In the genomic region with DNA sequence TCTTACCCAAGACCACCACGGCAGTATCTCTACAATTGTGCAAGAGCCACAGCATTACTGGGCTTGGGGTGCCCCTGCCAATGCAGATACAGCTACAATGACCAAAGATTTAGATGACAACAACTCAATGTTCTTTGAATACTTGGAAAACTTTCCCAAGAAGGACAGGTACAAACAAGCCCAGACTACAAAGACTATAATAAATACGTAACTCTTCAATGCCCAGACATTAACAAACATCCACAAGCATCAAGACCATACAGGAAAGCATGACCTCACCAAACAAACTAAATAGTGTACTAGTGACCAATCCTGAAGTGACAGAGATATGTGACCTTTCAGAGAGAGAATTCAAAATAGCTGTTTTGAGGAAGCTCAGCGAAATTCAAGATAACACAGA, we compare ENCODE assay signal across 25 cellular contexts.
DNase-seq lines count a peak whose midpoint lies in the region; ATAC-seq, FAIRE-seq and TF ChIP-seq lines count a peak whose summit lies in the region.
"Had no signal": no experiment of that assay in that cellular context is flagged by ENCODE, and none has a peak within 500 bp of the region (broad histone marks: within the 10 kb centered on the region; RNA-seq: fewer than 3 reads in every experiment).

No MANE protein-coding gene starts in this region.

- no peak for DNase-seq in A549 (ENCODE audit: low read depth in 1 of 2, low spot score in 1 of 2)
- DNase-seq in HTR-8/SVneo (ENCODE audit: insufficient read length, low spot score) = no peak
- no peak for DNase-seq in endothelial cell (ENCODE audit: low spot score)
- peak; percentile 40 for DNase-seq in keratinocyte (ENCODE audit: low read depth, low spot score)
- no peak for DNase-seq in NCI-H2196 treated with DMSO at 0.1 percent for 48 hours (lab: John Stamatoyannopoulos, UW; ENCODE audit: unreplicated experiment)
- DNase-seq: Calu3, DMS79 treated with DMSO at 0.1 percent for 48 hours, GF-D8, Kasumi-1, MV-4-11, NCI-H1105, NCI-H1436 treated with DMSO at 0.1 percent for 48 hours, NCI-H187 treated with DMSO at 0.1 percent for 48 hours, NCI-H2171 treated with DMSO at 0.1 percent for 48 hours, NCI-H446, NCI-H524 treated with DMSO at 0.1 percent for 48 hours, NCI-H774, SJCRH30 had no signal

- H3K4me1 ChIP-seq in A549 (peaks cover 23% of the 10 kb centered on the region), keratinocyte (ENCODE audit: control insufficient read depth, extremely low read depth, insufficient read depth, low read length) (peaks cover 20% of the 10 kb centered on the region)
- H3K4me1 ChIP-seq: SJCRH30 had no signal

- POLR2A ChIA-PET in A549 (lab: Yijun Ruan, JAX) = no interaction called here

- FAIRE-seq in A549 (lab: Jason Lieb, UNC) (no peak), HTR-8/SVneo (lab: Jason Lieb, UNC) (peak; percentile 23), keratinocyte (lab: Jason Lieb, UNC) (no peak)
- FAIRE-seq: GM12891, K562, RCC 7860 had no signal

- H3K9me1 ChIP-seq in keratinocyte (ENCODE audit: control insufficient read depth, extremely low read depth, insufficient read depth, low read length) = no peaks in the 10 kb centered on the region

- H3K36me3 ChIP-seq in keratinocyte (ENCODE audit: control insufficient read depth in 2 of 2, extremely low read depth in 1 of 2, insufficient read depth in 2 of 2, low read length in 2 of 2) = no peaks in the 10 kb centered on the region
- H3K36me3 ChIP-seq: SJCRH30 had no signal

- TF ChIP-seq EP300 in A549 (IDR thresholded peaks at IDR 0.05) = no peak

- H3K9ac ChIP-seq in keratinocyte (ENCODE audit: control insufficient read depth, extremely low read depth, insufficient read depth, low read length) = no peak overlapping the region

- H3K27ac Mint-ChIP-seq in endothelial cell (ENCODE audit: unreplicated experiment) = peak overlapping the region; percentile 2

- peak overlapping the region; percentile 62 for H3K4me3 Mint-ChIP-seq in endothelial cell (ENCODE audit: unreplicated experiment)

- H3K9me3 ChIP-seq in A549 (no peaks in the 10 kb centered on the region), keratinocyte (ENCODE audit: control insufficient read depth, low read depth, low read length) (no peaks in the 10 kb centered on the region)
- H3K9me3 ChIP-seq: SJCRH30 had no signal

- CTCF ChIA-PET in A549 (lab: Yijun Ruan, JAX) = interaction anchor here (1.4 kb wide), 1 partner anchor 219 kb away, joined by 4 read pairs; no protein-coding TSS in a partner anchor

- peaks cover 15% of the 10 kb centered on the region for H3K4me1 Mint-ChIP-seq in endothelial cell (ENCODE audit: unreplicated experiment)

- H3K27ac ChIP-seq in A549 (peak overlapping the region; percentile 87 to 88; a peak in 5 of 6 replicates), keratinocyte (ENCODE audit: control insufficient read depth, insufficient read depth, low read length) (peak overlapping the region; percentile 45)
- H3K27ac ChIP-seq: SJCRH30 had no signal

- H3K4me3 ChIP-seq in A549 = no peak overlapping the region
- no peak overlapping the region for H3K4me3 ChIP-seq in keratinocyte (ENCODE audit: control insufficient read depth in 2 of 3, extremely low read depth in 1 of 3, insufficient read depth in 2 of 3, low read depth in 1 of 3, low read length in 3 of 3)
- H3K4me3 ChIP-seq: K562, SJCRH30 had no signal

- peaks cover 3% of the 10 kb centered on the region for H3K27me3 Mint-ChIP-seq in endothelial cell (ENCODE audit: unreplicated experiment)

- H3K36me3 Mint-ChIP-seq in endothelial cell (ENCODE audit: low read depth, unreplicated experiment) = peaks cover 11% of the 10 kb centered on the region

- peak overlapping the region; percentile 69; the same call in 1 of the 3 replicates for H3K4me2 ChIP-seq in A549
- peak overlapping the region; percentile 52 for H3K4me2 ChIP-seq in keratinocyte (ENCODE audit: control insufficient read depth, extremely low read depth, insufficient read depth, low read depth, low read length)

- H2AFZ ChIP-seq in keratinocyte (ENCODE audit: control insufficient read depth, low read length) = no peak overlapping the region

- dilution Hi-C loops in keratinocyte (cut with MboI; ENCODE audit: extremely low pct_ligation_motif_present, low sequenced_read_pairs) = no loop called here

- TF ChIP-seq POLR2A in A549 (IDR thresholded peaks at IDR 0.05; ENCODE audit: low read length) = no peak

- TF ChIP-seq CTCF in A549 (IDR thresholded peaks at IDR 0.05) (no peak), endothelial cell (IDR thresholded peaks at IDR 0.05; ENCODE audit: unreplicated experiment) (no peak), keratinocyte (optimal IDR thresholded peaks at IDR 0.05 in 1 of 3, IDR thresholded peaks at IDR 0.05 in 1 of 3, conservative IDR thresholded peaks at IDR 0.05 in 1 of 3; ENCODE audit: extremely low read depth in 1 of 3, insufficient read depth in 2 of 3, low read length in 3 of 3) (no peak)

- TF ChIP-seq RAD21 in A549 (conservative IDR thresholded peaks at IDR 0.05 in 1 of 2, IDR thresholded peaks at IDR 0.05 in 1 of 2) = no peak

- ATAC-seq in A549 (no peak), GM21390 (IDR thresholded peaks at IDR 0.05; ENCODE audit: unreplicated experiment) (no peak), HG02840 (IDR thresholded peaks at IDR 0.05; ENCODE audit: low FRiP score, unreplicated experiment) (no peak)
- ATAC-seq: HCT116, K562, Right ventricle myocardium inferior had no signal

- WGBS in A549 (ENCODE audit: missing lambda C conversion rate) = 93% methylated on average over 3 of the region's 3 CpGs

- no peaks in the 10 kb centered on the region for H3K9me3 Mint-ChIP-seq in endothelial cell (ENCODE audit: unreplicated experiment)

- H3K79me2 ChIP-seq in keratinocyte (ENCODE audit: control insufficient read depth, insufficient read depth, low read length) = no peaks in the 10 kb centered on the region

- no peaks in the 10 kb centered on the region for H3K27me3 ChIP-seq in keratinocyte (ENCODE audit: control insufficient read depth, extremely low read depth, insufficient read depth, low read length)
- H3K27me3 ChIP-seq: SJCRH30 had no signal

- no peaks in the 10 kb centered on the region for H4K20me1 ChIP-seq in keratinocyte (ENCODE audit: control insufficient read depth, extremely low read depth, insufficient read depth, low read length)

TF ChIP-seq in A549, 52 proteins besides CTCF, POLR2A, EP300 and RAD21:
- TF ChIP-seq CBX8 (IDR thresholded peaks at IDR 0.05) (no peak), POLR2AphosphoS2 (conservative IDR thresholded peaks at IDR 0.05; ENCODE audit: low read length) (no peak), TP53 (CRISPR knock-in tag; IDR thresholded peaks at IDR 0.05) (no peak), ZC3H11A (IDR thresholded peaks at IDR 0.05) (no peak), NFE2L2 (conservative IDR thresholded peaks at IDR 0.05; ENCODE audit: low read length) (no peak), CEBPB (IDR thresholded peaks at IDR 0.05) (no peak)
- TF ChIP-seq, protein P1, sequence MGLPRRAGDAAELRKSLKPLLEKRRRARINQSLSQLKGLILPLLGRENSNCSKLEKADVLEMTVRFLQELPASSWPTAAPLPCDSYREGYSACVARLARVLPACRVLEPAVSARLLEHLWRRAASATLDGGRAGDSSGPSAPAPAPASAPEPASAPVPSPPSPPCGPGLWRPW (IDR thresholded peaks at IDR 0.05) = no peak
- TF ChIP-seq, protein P2, sequence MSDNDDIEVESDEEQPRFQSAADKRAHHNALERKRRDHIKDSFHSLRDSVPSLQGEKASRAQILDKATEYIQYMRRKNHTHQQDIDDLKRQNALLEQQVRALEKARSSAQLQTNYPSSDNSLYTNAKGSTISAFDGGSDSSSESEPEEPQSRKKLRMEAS (IDR thresholded peaks at IDR 0.05) = no peak
- TF ChIP-seq, protein P3, sequence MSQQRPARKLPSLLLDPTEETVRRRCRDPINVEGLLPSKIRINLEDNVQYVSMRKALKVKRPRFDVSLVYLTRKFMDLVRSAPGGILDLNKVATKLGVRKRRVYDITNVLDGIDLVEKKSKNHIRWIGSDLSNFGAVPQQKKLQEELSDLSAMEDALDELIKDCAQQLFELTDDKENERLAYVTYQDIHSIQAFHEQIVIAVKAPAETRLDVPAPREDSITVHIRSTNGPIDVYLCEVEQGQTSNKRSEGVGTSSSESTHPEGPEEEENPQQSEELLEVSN (IDR thresholded peaks at IDR 0.05; ENCODE audit: borderline replicate concordance, low read depth) = no peak
- TF ChIP-seq, protein P4, sequence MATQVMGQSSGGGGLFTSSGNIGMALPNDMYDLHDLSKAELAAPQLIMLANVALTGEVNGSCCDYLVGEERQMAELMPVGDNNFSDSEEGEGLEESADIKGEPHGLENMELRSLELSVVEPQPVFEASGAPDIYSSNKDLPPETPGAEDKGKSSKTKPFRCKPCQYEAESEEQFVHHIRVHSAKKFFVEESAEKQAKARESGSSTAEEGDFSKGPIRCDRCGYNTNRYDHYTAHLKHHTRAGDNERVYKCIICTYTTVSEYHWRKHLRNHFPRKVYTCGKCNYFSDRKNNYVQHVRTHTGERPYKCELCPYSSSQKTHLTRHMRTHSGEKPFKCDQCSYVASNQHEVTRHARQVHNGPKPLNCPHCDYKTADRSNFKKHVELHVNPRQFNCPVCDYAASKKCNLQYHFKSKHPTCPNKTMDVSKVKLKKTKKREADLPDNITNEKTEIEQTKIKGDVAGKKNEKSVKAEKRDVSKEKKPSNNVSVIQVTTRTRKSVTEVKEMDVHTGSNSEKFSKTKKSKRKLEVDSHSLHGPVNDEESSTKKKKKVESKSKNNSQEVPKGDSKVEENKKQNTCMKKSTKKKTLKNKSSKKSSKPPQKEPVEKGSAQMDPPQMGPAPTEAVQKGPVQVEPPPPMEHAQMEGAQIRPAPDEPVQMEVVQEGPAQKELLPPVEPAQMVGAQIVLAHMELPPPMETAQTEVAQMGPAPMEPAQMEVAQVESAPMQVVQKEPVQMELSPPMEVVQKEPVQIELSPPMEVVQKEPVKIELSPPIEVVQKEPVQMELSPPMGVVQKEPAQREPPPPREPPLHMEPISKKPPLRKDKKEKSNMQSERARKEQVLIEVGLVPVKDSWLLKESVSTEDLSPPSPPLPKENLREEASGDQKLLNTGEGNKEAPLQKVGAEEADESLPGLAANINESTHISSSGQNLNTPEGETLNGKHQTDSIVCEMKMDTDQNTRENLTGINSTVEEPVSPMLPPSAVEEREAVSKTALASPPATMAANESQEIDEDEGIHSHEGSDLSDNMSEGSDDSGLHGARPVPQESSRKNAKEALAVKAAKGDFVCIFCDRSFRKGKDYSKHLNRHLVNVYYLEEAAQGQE (IDR thresholded peaks at IDR 0.05) = no peak
TF ChIP-seq in A549: peak in this region for 0.
